In genomic region chr9:13665418-13666066, GRCh38 we compare ENCODE assay signal across 12 cellular contexts.
DNase-seq lines count a peak whose midpoint lies in the region; ATAC-seq and TF ChIP-seq lines count a peak whose summit lies in the region.
"Had no signal": no experiment of that assay in that cellular context is flagged by ENCODE, and none has a peak within 500 bp of the region (broad histone marks: within the 10 kb centered on the region; RNA-seq: fewer than 3 reads in every experiment).

No MANE protein-coding gene starts in this region.

- no peak for TF ChIP-seq EP300 in stomach (IDR thresholded peaks at IDR 0.05)

- DNase-seq in ACHN (peak; percentile 58), H4 (ENCODE audit: low spot score) (peak; percentile 89), RKO (ENCODE audit: low spot score) (peak; percentile 41), fibroblast of the aortic adventitia (ENCODE audit: low read depth) (peak; percentile 57), stomach (no peak), NCI-H345 (lab: John Stamatoyannopoulos, UW) (no peak)
- DNase-seq in effector memory CD4-positive, alpha-beta T cell = no peak
- DNase-seq: activated naive CD4-positive, alpha-beta T cell treated with Interleukin-2 at 50 U/mL for 16 hours; kidney; NCI-H1105 treated with DMSO at 0.1 percent for 48 hours had no signal

- peaks cover 0 to 3% (median 0%) of the 10 kb centered on the region in 4 donors for H3K4me1 ChIP-seq in stomach
- no peaks in the 10 kb centered on the region for H3K4me1 ChIP-seq in effector memory CD4-positive, alpha-beta T cell (ENCODE audit: control insufficient read depth, insufficient read depth, low read length, poor library complexity, severe bottlenecking)

- 84 to 92% (median 86%) methylated on average over 4 of the region's 4 CpGs for WGBS in stomach, 5 donors

- TF ChIP-seq CTCF in fibroblast of the aortic adventitia (IDR thresholded peaks at IDR 0.05; ENCODE audit: insufficient read depth, low read length) = no peak
- no peak for TF ChIP-seq CTCF in stomach (IDR thresholded peaks at IDR 0.05)

- H3K4me3 ChIP-seq in fibroblast of the aortic adventitia (ENCODE audit: low read depth, low read length) (no peak overlapping the region), stomach (no peak overlapping the region)
- no peak overlapping the region for H3K4me3 ChIP-seq in effector memory CD4-positive, alpha-beta T cell (ENCODE audit: insufficient read depth, low read depth, low read length, poor library complexity, severe bottlenecking)

- ATAC-seq in GM19324 (IDR thresholded peaks at IDR 0.05; ENCODE audit: low FRiP score, unreplicated experiment) = no peak
- ATAC-seq: Panc1 had no signal

- TF ChIP-seq POLR2A in stomach (IDR thresholded peaks at IDR 0.05) = no peak

- no peaks in the 10 kb centered on the region for H3K36me3 ChIP-seq in stomach
- H3K36me3 ChIP-seq in effector memory CD4-positive, alpha-beta T cell (ENCODE audit: control insufficient read depth, insufficient read depth, low read length) = no peaks in the 10 kb centered on the region

- intact Hi-C loops in stomach (cut with DNase I; ENCODE audit: low total_unique reads) = no loop called here

- peaks cover 0 to 11% (median 4%) of the 10 kb centered on the region in 4 donors for H3K9me3 ChIP-seq in stomach
- no peaks in the 10 kb centered on the region for H3K9me3 ChIP-seq in effector memory CD4-positive, alpha-beta T cell (ENCODE audit: control insufficient read depth, low read length)

- H3K27ac ChIP-seq in stomach = no peak overlapping the region
- H3K27ac ChIP-seq in effector memory CD4-positive, alpha-beta T cell (ENCODE audit: insufficient read depth, low read length, poor library complexity, severe bottlenecking) = no peak overlapping the region

- in situ Hi-C loops in ACHN (cut with HindIII; ENCODE audit: low pct_ligation_motif_present, low pct_unique_long_range_greater_than_20kb, low sequenced_read_pairs) = no loop called here

- H3K27me3 ChIP-seq in stomach = no peaks in the 10 kb centered on the region
- no peaks in the 10 kb centered on the region for H3K27me3 ChIP-seq in effector memory CD4-positive, alpha-beta T cell (replicated peaks; ENCODE audit: control insufficient read depth, insufficient read depth, low read length, poor library complexity, severe bottlenecking)

Comparison
In these comparisons a context has a peak if more than half of its experiments do, and no peak if none do; other contexts are left out.
1. DNase-seq: peak in ACHN (single experiment), H4 (single experiment), RKO (single experiment) and fibroblast of the aortic adventitia (single experiment); none in stomach (single experiment), effector memory CD4-positive, alpha-beta T cell (0 of 3) and NCI-H345 (single experiment).